Comparison of ENCODE assay signal across 1 cellular context in the genomic region with DNA sequence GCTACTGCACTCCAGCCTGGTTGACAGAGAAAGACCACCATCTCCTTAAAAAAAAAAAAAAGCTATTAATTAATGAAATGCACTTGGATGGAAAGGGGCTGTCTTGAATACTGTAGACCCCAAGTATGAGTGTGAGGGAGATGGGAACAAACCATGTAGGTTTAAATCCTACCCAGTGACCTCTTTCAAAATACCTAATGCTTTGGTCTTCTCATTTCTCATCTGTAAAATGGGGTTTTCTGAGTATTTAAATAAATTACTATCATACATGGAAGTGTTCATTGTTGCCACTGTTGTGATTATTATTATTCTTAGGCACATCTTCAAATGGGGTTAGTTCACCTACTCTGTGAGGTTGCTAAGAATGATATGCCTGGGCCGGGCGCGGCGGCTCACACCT.
A peak's percentile ranks its signal among the peaks of the same experiment; 100 is the strongest.
TF ChIP-seq lines count a peak whose summit lies in the region.

No MANE protein-coding gene starts in this region.

TF ChIP-seq in K562, 482 proteins besides CTCF, POLR2A, EP300 and RAD21:
- TF ChIP-seq RBM25 (IDR thresholded peaks at IDR 0.05; ENCODE audit: low read depth, low read length, severe bottlenecking) (peak; percentile 82), ZBTB17 (CRISPR knock-in tag; IDR thresholded peaks at IDR 0.05) (no peak), HSF4 (CRISPR knock-in tag; IDR thresholded peaks at IDR 0.05; ENCODE audit: borderline replicate concordance) (no peak)
